In the genomic region with DNA sequence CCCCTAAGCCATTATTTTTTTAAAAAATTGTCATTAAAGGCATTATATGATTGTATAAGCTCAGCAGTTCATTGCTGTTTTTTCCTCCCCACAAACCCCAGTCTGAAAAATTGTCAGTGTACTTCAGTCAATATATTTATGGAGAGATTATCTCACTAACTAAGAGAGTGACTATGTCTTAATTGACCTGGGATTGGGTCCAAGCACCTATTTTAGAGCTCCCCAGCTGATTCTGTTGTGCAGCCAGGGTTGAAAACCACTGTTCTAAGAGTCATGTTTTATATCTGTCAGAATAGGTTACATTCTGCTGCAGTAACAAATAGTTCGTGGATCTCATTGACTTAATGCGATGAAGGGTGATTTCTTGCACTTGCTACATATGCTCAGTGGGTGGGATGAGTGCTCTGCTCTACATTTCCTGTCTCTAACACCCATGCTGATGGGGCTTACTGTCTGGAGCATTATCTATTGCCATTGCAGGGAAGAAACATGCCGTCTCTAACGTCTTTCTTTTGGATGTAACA, we compare ENCODE assay signal across 25 cellular contexts.
DNase-seq lines count a peak whose midpoint lies in the region; ATAC-seq, FAIRE-seq and TF ChIP-seq lines count a peak whose summit lies in the region.
"Had no signal": no experiment of that assay in that cellular context is flagged by ENCODE, and none has a peak within 500 bp of the region (broad histone marks: within the 10 kb centered on the region; RNA-seq: fewer than 3 reads in every experiment).

No MANE protein-coding gene starts in this region.

- H3K9me3 ChIP-seq in K562 (replicated peaks; ENCODE audit: control insufficient read depth, insufficient read depth, low read depth, low read length): no peaks in the 10 kb centered on the region; the same call in 1 of the 2 replicates
- H3K9me3 ChIP-seq: BE2C, BLaER1 had no signal

- CTCF ChIA-PET in K562 (lab: Yijun Ruan, JAX; ENCODE audit: low intra/inter-chr PET ratio): no interaction called here

- H3K4me3 ChIP-seq in K562: no peak overlapping the region
- H3K4me3 ChIP-seq in dorsolateral prefrontal cortex: peak overlapping the region in 1 of 59 donors; percentile 5
- H3K4me3 ChIP-seq: BLaER1, GM12878 had no signal

- no peak for TF ChIP-seq CTCF in K562 (IDR thresholded peaks at IDR 0.05 in 2 of 3, conservative IDR thresholded peaks at IDR 0.05 in 1 of 3; ENCODE audit: insufficient read depth in 2 of 3, low read depth in 1 of 3, low read length in 3 of 3)
- no peak for TF ChIP-seq CTCF in dorsolateral prefrontal cortex (IDR thresholded peaks at IDR 0.05 in 54 of 56, conservative IDR thresholded peaks at IDR 0.05 in 2 of 56; ENCODE audit: low read depth in 1 of 56, partially characterized antibody in 56 of 56)

- no peak for FAIRE-seq in K562 (lab: Jason Lieb, UNC)
- FAIRE-seq: A204.1, GM12878, GM12892, GM18507 had no signal

- no peaks in the 10 kb centered on the region for H3K4me1 ChIP-seq in K562 (replicated peaks in 1 of 2; ENCODE audit: control insufficient read depth in 2 of 2, insufficient read depth in 2 of 2, low read length in 2 of 2)
- H3K4me1 ChIP-seq: BE2C, BLaER1 had no signal

- 3% methylated on average over 4 of the region's 4 CpGs for WGBS in K562 (ENCODE audit: insufficient coverage, low coverage, missing lambda C conversion rate)

- POLR2A ChIA-PET in K562 (lab: Yijun Ruan, JAX): no interaction called here

- intact Hi-C loops in left ventricle myocardium superior (cut with micrococcal nuclease) (no loop called here), left cardiac atrium (cut with DNase I) (no loop called here), K562 (cut with micrococcal nuclease) (no loop called here), dorsolateral prefrontal cortex (cut with DNase I) (no loop called here)

- H3K9ac ChIP-seq in K562 (ENCODE audit: insufficient read depth in 1 of 2, low read depth in 2 of 2, low read length in 2 of 2): no peak overlapping the region
- H3K9ac ChIP-seq: BLaER1 had no signal

- TF ChIP-seq RAD21 in K562 (CRISPR knock-in tag; conservative IDR thresholded peaks at IDR 0.05 in 1 of 2, IDR thresholded peaks at IDR 0.05 in 1 of 2): no peak

- H3K27me3 ChIP-seq in K562 (ENCODE audit: control insufficient read depth in 2 of 2, insufficient read depth in 2 of 2, low read length in 2 of 2): no peaks in the 10 kb centered on the region
- H3K27me3 ChIP-seq in dorsolateral prefrontal cortex: peaks cover 0 to 6% (median 0%) of the 10 kb centered on the region in 45 donors
- H3K27me3 ChIP-seq: BE2C, BLaER1 had no signal

- ATAC-seq in left ventricle myocardium superior (peak; percentile 78), left cardiac atrium (no peak), K562 (no peak), GM21825 (IDR thresholded peaks at IDR 0.05; ENCODE audit: unreplicated experiment) (no peak), HG02840 (IDR thresholded peaks at IDR 0.05; ENCODE audit: low FRiP score, unreplicated experiment) (no peak)
- ATAC-seq: GM12878 had no signal

- in situ Hi-C loops in K562 (cut with MboI): no loop called here

- no peaks in the 10 kb centered on the region for H3K9me1 ChIP-seq in K562 (ENCODE audit: control insufficient read depth, insufficient read depth, low read length)

- no peak overlapping the region for H3K4me2 ChIP-seq in K562 (ENCODE audit: insufficient read depth, low read length)
- H3K4me2 ChIP-seq: BLaER1 had no signal

- no peak for TF ChIP-seq POLR2A in K562 (conservative IDR thresholded peaks at IDR 0.05)

- no peaks in the 10 kb centered on the region for H3K36me3 ChIP-seq in K562 (ENCODE audit: control insufficient read depth, insufficient read depth, low read length)
- H3K36me3 ChIP-seq: BE2C, BLaER1 had no signal

- no peaks in the 10 kb centered on the region for H4K20me1 ChIP-seq in K562 (replicated peaks; ENCODE audit: control insufficient read depth, insufficient read depth, low read length)
- H4K20me1 ChIP-seq: BLaER1 had no signal

- no peak overlapping the region for H3K27ac ChIP-seq in K562 (ENCODE audit: extremely low read depth, low read depth, low read length)
- H3K27ac ChIP-seq in dorsolateral prefrontal cortex: peak overlapping the region in 38 of 59 donors; percentile 4 to 84 (median 65)
- H3K27ac ChIP-seq: BLaER1 had no signal

- BruUV-seq in K562 (replicated peaks; lab: Mats Ljungman, UMichigan): no TSS peak

- H3K79me2 ChIP-seq in K562 (ENCODE audit: control insufficient read depth, insufficient read depth, low read length): no peaks in the 10 kb centered on the region

- H2AFZ ChIP-seq in K562 (ENCODE audit: low read depth, low read length): no peak overlapping the region

- DNase-seq in left ventricle myocardium superior (no peak), left cardiac atrium (no peak), K562 (ENCODE audit: extremely low read depth in 1 of 4, low spot score in 3 of 4) (no peak), dorsolateral prefrontal cortex (no peak)
- DNase-seq: 8988T; ACHN; BE2C; CD4-positive, alpha-beta memory T cell; CD4-positive, CD25-positive, alpha-beta regulatory T cell; CD8-positive, alpha-beta memory T cell; COR-L47; DMS 273 treated with DMSO at 0.1 percent for 48 hours; DMS153; DMS53; DMS79; DND-41; EL; GDM1 had no signal

- TF ChIP-seq EP300 in K562 (IDR thresholded peaks at IDR 0.05; ENCODE audit: low read length): no peak

TF ChIP-seq in K562, 482 proteins besides CTCF, POLR2A, EP300 and RAD21:
- TF ChIP-seq MAZ (CRISPR knock-in tag; conservative IDR thresholded peaks at IDR 0.05 in 1 of 2, IDR thresholded peaks at IDR 0.05 in 1 of 2) (no peak), POLR2AphosphoS5 (IDR thresholded peaks at IDR 0.05; ENCODE audit: control insufficient read depth, insufficient read depth, low read depth, low read length) (no peak), ZNF12 (CRISPR knock-in tag; IDR thresholded peaks at IDR 0.05) (0 out of 2 replicates have a peak, but pooled peaks have one; percentile 41), SIRT6 (IDR thresholded peaks at IDR 0.05; ENCODE audit: low read depth, low read length) (no peak), ZBTB17 (CRISPR knock-in tag; IDR thresholded peaks at IDR 0.05) (no peak)
- TF ChIP-seq, protein P1, sequence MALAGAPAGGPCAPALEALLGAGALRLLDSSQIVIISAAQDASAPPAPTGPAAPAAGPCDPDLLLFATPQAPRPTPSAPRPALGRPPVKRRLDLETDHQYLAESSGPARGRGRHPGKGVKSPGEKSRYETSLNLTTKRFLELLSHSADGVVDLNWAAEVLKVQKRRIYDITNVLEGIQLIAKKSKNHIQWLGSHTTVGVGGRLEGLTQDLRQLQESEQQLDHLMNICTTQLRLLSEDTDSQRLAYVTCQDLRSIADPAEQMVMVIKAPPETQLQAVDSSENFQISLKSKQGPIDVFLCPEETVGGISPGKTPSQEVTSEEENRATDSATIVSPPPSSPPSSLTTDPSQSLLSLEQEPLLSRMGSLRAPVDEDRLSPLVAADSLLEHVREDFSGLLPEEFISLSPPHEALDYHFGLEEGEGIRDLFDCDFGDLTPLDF (CRISPR knock-in tag; IDR thresholded peaks at IDR 0.05): no peak
- TF ChIP-seq, protein P2, sequence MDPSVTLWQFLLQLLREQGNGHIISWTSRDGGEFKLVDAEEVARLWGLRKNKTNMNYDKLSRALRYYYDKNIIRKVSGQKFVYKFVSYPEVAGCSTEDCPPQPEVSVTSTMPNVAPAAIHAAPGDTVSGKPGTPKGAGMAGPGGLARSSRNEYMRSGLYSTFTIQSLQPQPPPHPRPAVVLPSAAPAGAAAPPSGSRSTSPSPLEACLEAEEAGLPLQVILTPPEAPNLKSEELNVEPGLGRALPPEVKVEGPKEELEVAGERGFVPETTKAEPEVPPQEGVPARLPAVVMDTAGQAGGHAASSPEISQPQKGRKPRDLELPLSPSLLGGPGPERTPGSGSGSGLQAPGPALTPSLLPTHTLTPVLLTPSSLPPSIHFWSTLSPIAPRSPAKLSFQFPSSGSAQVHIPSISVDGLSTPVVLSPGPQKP (CRISPR knock-in tag; IDR thresholded peaks at IDR 0.05): no peak
